24 cellular contexts compared by ENCODE assay signal in genomic region chr3:167885277-167885676, GRCh38.
"Had no signal": no experiment of that assay in that cellular context is flagged by ENCODE, and none has a peak within 500 bp of the region (broad histone marks: within the 10 kb centered on the region; RNA-seq: fewer than 3 reads in every experiment).

No MANE protein-coding gene starts in this region.

- H3K9me3 Mint-ChIP-seq: activated CD4-positive, alpha-beta T cell treated with anti-CD3 and anti-CD28 coated beads, Interleukin-2, amount 10 ng/mL, durations not matched to agents 24 days and 14 days; activated CD8-positive, alpha-beta T cell treated with anti-CD3 and anti-CD28 coated beads for 36 hours; activated naive CD4-positive, alpha-beta T cell treated with anti-CD3 and anti-CD28 coated beads, Interleukin-2, amount 10 ng/mL, durations not matched to agents 7 days and 5 days; activated naive CD8-positive, alpha-beta T cell treated with anti-CD3 and anti-CD28 coated beads, Interleukin-2, amount 50 U/mL, for 24 hours; activated T-cell treated with anti-CD3 and anti-CD28 coated beads, Interleukin-2, amount 50 U/mL, for 24 hours; brain; effector memory CD8-positive, alpha-beta T cell; immature natural killer cell; nephron progenitor cell had no signal

- H3K4me3 Mint-ChIP-seq: activated CD4-positive, alpha-beta T cell treated with anti-CD3 and anti-CD28 coated beads, Interleukin-2, amount 10 ng/mL, durations not matched to agents 24 days and 14 days; activated CD8-positive, alpha-beta T cell treated with anti-CD3 and anti-CD28 coated beads for 36 hours; activated naive CD4-positive, alpha-beta T cell treated with anti-CD3 and anti-CD28 coated beads, Interleukin-2, amount 10 ng/mL, durations not matched to agents 7 days and 5 days; activated naive CD8-positive, alpha-beta T cell treated with anti-CD3 and anti-CD28 coated beads, Interleukin-2, amount 50 U/mL, for 24 hours; activated T-cell treated with anti-CD3 and anti-CD28 coated beads, Interleukin-2, amount 50 U/mL, for 24 hours; brain; effector memory CD8-positive, alpha-beta T cell; immature natural killer cell; nephron progenitor cell had no signal

- FAIRE-seq: urothelium cell line had no signal

- H3K27ac ChIP-seq: left ventricle myocardium inferior, skin epidermis, tibial artery had no signal

- DNase-seq: activated CD4-positive, alpha-beta T cell treated with anti-CD3 and anti-CD28 coated beads, Interleukin-2, amount 10 ng/mL, durations not matched to agents 24 days and 14 days; activated CD8-positive, alpha-beta T cell treated with anti-CD3 and anti-CD28 coated beads for 36 hours; activated effector memory CD4-positive, alpha-beta T cell treated with Interleukin-2 at 50 U/mL for 16 hours; activated naive CD4-positive, alpha-beta T cell treated with anti-CD3 and anti-CD28 coated beads, Interleukin-2, amount 10 ng/mL, durations not matched to agents 7 days and 5 days; activated naive CD8-positive, alpha-beta T cell treated with anti-CD3 and anti-CD28 coated beads, Interleukin-2, amount 50 U/mL, for 24 hours; activated T-cell treated with anti-CD3 and anti-CD28 coated beads, Interleukin-2, amount 50 U/mL, for 24 hours; anterior cingulate cortex; caudate nucleus; effector memory CD8-positive, alpha-beta T cell; foreskin melanocyte; head of caudate nucleus; immature natural killer cell; kidney glomerular epithelial cell; left ventricle myocardium inferior; mammary epithelial cell; nephron progenitor cell; nucleus accumbens; right cardiac atrium; stimulated activated naive CD8-positive, alpha-beta T cell treated with anti-CD3 and anti-CD28 coated beads, Interleukin-15, Interleukin-2, amounts not matched to agents 100 U/mL and 50 U/mL, for 24 hours; substantia nigra; tibial artery had no signal

- H3K9me3 ChIP-seq: left ventricle myocardium inferior, tibial artery had no signal

- H3K27ac Mint-ChIP-seq: activated CD4-positive, alpha-beta T cell treated with anti-CD3 and anti-CD28 coated beads, Interleukin-2, amount 10 ng/mL, durations not matched to agents 24 days and 14 days; activated CD8-positive, alpha-beta T cell treated with anti-CD3 and anti-CD28 coated beads for 36 hours; activated naive CD4-positive, alpha-beta T cell treated with anti-CD3 and anti-CD28 coated beads, Interleukin-2, amount 10 ng/mL, durations not matched to agents 7 days and 5 days; activated naive CD8-positive, alpha-beta T cell treated with anti-CD3 and anti-CD28 coated beads, Interleukin-2, amount 50 U/mL, for 24 hours; activated T-cell treated with anti-CD3 and anti-CD28 coated beads, Interleukin-2, amount 50 U/mL, for 24 hours; brain; effector memory CD8-positive, alpha-beta T cell; immature natural killer cell; nephron progenitor cell had no signal

- H3K36me3 ChIP-seq: tibial artery had no signal

- H3K4me3 ChIP-seq: left ventricle myocardium inferior, skin epidermis, tibial artery had no signal

- H3K4me1 Mint-ChIP-seq: activated CD4-positive, alpha-beta T cell treated with anti-CD3 and anti-CD28 coated beads, Interleukin-2, amount 10 ng/mL, durations not matched to agents 24 days and 14 days; activated naive CD4-positive, alpha-beta T cell treated with anti-CD3 and anti-CD28 coated beads, Interleukin-2, amount 10 ng/mL, durations not matched to agents 7 days and 5 days; nephron progenitor cell had no signal

- H3K27me3 ChIP-seq: tibial artery had no signal

- H3K36me3 Mint-ChIP-seq: activated naive CD4-positive, alpha-beta T cell treated with anti-CD3 and anti-CD28 coated beads, Interleukin-2, amount 10 ng/mL, durations not matched to agents 7 days and 5 days; brain; immature natural killer cell had no signal

- ATAC-seq: activated CD8-positive, alpha-beta T cell treated with anti-CD3 and anti-CD28 coated beads for 36 hours; activated naive CD8-positive, alpha-beta T cell treated with anti-CD3 and anti-CD28 coated beads, Interleukin-2, amount 50 U/mL, for 24 hours; effector memory CD8-positive, alpha-beta T cell; right cardiac atrium; stimulated activated naive CD8-positive, alpha-beta T cell treated with anti-CD3 and anti-CD28 coated beads, Interleukin-15, Interleukin-2, amounts not matched to agents 100 U/mL and 50 U/mL, for 24 hours had no signal
